Comparison of ENCODE assay signal across 8 cellular contexts in the genomic region with DNA sequence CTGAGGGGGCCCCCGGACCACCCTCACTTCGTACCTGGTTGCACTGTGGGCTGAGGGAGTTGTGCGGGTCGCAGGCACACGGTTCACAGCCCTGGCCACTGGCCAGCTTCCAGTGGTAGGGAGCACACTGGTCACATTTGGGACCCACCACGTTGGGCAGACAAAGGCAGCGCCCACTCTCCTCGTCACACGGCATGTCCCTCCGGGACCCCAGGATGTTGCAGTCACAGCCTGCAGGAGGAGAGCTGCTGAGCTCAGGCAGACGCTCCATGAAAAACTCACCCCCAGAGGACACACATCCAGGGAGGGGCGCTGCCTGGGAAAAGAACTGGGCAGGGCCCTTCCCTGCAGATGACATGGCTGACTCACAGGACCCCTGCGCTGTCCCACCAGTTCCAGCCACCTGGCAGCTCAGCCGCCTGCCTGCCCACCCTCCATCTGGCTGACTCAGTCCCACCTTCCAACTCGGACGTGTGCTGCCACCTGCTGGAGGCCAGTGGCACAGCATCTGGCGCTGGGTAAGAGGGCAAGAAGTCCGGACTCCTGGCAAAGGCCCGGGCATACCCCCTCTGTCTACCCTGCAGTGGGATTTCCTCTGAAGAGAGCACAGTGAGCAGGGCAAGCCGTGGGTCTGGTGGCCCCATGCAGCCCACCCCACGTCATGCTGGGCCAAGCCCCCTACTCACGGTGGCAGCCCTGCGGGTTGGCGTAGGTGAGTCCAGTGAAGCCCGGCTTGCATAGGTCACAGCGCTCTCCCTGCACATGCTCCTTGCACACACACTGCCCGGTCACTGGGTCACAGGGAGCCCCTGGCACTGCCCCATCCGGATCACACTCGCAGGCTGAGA. TPM values are rescaled to one million over a fixed set of nuclear protein-coding genes. Genes with fewer than 3 reads are reported as not detected.
A peak's percentile ranks its signal among the peaks of the same experiment; 100 is the strongest.
DNase-seq lines count a peak whose midpoint lies in the region; ATAC-seq and TF ChIP-seq lines count a peak whose summit lies in the region.

No MANE protein-coding gene starts in this region.

- no peaks in the 10 kb centered on the region for H3K27me3 ChIP-seq in A673 (replicated peaks; ENCODE audit: insufficient read depth, low read depth, low read length, poor library complexity)

- POLR2A ChIA-PET in A673 (lab: Charles Lee; ENCODE audit: low non-redundant PET) = no interaction called here

- H3K36me3 Mint-ChIP-seq in central memory CD8-positive, alpha-beta T cell (ENCODE audit: insufficient read depth) = no peaks in the 10 kb centered on the region

- ATAC-seq in GM18858 (IDR thresholded peaks at IDR 0.05; ENCODE audit: unreplicated experiment) = peak; percentile 81
- peak; percentile 83 for ATAC-seq in HG03066 (IDR thresholded peaks at IDR 0.05; ENCODE audit: low read depth, unreplicated experiment)
- peak; percentile 45 for ATAC-seq in central memory CD8-positive, alpha-beta T cell (replicated peaks; ENCODE audit: extremely low read depth, poor library complexity, severe bottlenecking)

- no peak overlapping the region for H3K4me3 Mint-ChIP-seq in central memory CD8-positive, alpha-beta T cell

- no peaks in the 10 kb centered on the region for H3K9me3 Mint-ChIP-seq in central memory CD8-positive, alpha-beta T cell

- no peaks in the 10 kb centered on the region for H3K9me3 ChIP-seq in A673 (ENCODE audit: low read depth, low read length, poor library complexity, severe bottlenecking)

- DNase-seq in A673 (ENCODE audit: low spot score) = peak; percentile 91
- peak; percentile 93 for DNase-seq in NCI-H2227 (lab: John Stamatoyannopoulos, UW; ENCODE audit: unreplicated experiment)
- DNase-seq in activated CD4-positive, CD25-positive, alpha-beta regulatory T cell treated with anti-CD3 and anti-CD28 coated beads, Interleukin-2, amount 50 U/mL, for 72 hours = peak; percentile 81
- DNase-seq in central memory CD8-positive, alpha-beta T cell (ENCODE audit: low spot score in 2 of 2) = peak; percentile 47 to 63
- peak; percentile 67 for DNase-seq in kidney glomerular epithelial cell (lab: John Stamatoyannopoulos, UW)
- peak; percentile 88 to 90 for DNase-seq in stimulated activated CD4-positive, alpha-beta T cell treated with anti-CD3 and anti-CD28 coated beads, Interleukin-2, amount 100 ng/mL, for 48 hours

- intact Hi-C loops in A673 (cut with micrococcal nuclease; ENCODE audit: unreplicated experiment) = loop anchor here (2.0 kb wide), 3 partner anchors 51 to 141 kb away; no protein-coding TSS in a partner anchor

- no peaks in the 10 kb centered on the region for H3K4me1 Mint-ChIP-seq in central memory CD8-positive, alpha-beta T cell

- no peak overlapping the region for H3K4me3 ChIP-seq in A673 (ENCODE audit: low read depth, low read length, poor library complexity, severe bottlenecking)

- no peaks in the 10 kb centered on the region for H3K27me3 Mint-ChIP-seq in central memory CD8-positive, alpha-beta T cell

- H3K27ac ChIP-seq in A673 (ENCODE audit: low read depth, low read length, poor library complexity, severe bottlenecking) = peak overlapping the region; percentile 87

- H3K27ac Mint-ChIP-seq in central memory CD8-positive, alpha-beta T cell (ENCODE audit: low read depth) = no peak overlapping the region

- H3K36me3 ChIP-seq in A673 (ENCODE audit: insufficient read depth, low read length, poor library complexity, severe bottlenecking) = no peaks in the 10 kb centered on the region

- peaks cover 50% of the 10 kb centered on the region for H3K4me1 ChIP-seq in A673 (ENCODE audit: insufficient read depth, low read length, poor library complexity, severe bottlenecking)

- TF ChIP-seq CTCF in A673 (conservative IDR thresholded peaks at IDR 0.05; ENCODE audit: low read depth, low read length) = peak; percentile 99

- CTCF ChIA-PET in A673 (lab: Charles Lee) = interaction anchor here (0.9 to 2.0 kb wide), 5 partner anchors 30 to 122 kb away, joined by 3 to 20 read pairs (median 3); no protein-coding TSS in a partner anchor

- no TSS peak for BruUV-seq in A673 (replicated peaks; lab: Mats Ljungman, UMichigan)

RNA-seq across cellular contexts. Expression of a gene that starts 24.7 kb away (rescaled TPM):
- total RNA-seq in A673 (2021) = 8.1 and 12.7 TPM in 2 replicates

RNA-seq across cellular contexts. Expression of a gene that starts 44.1 kb away (rescaled TPM):
- 18.6 and 21.2 TPM in 2 replicates for total RNA-seq in A673 (2021)

RNA-seq across cellular contexts. Expression of a gene that starts 47.6 kb away (rescaled TPM):
- 5.8 and 9.0 TPM in 2 replicates for total RNA-seq in A673 (2021)
